ENCODE assay signal across 17 cellular contexts in genomic region chr10:124307531-124308350, GRCh38.
"Had no signal": no experiment of that assay in that cellular context is flagged by ENCODE, and none has a peak within 500 bp of the region (broad histone marks: within the 10 kb centered on the region; RNA-seq: fewer than 3 reads in every experiment).

No MANE protein-coding gene starts in this region.

- H3K4me1 Mint-ChIP-seq: neural crest cell, T-helper 17 cell had no signal

- H3K4me3 ChIP-seq: coronary artery, pancreas, tibial nerve, vagina had no signal

- H3K36me3 ChIP-seq: pancreas, tibial nerve, vagina had no signal

- ATAC-seq: left lobe of liver, T-helper 17 cell had no signal

- H3K36me3 Mint-ChIP-seq: brain had no signal

- H3K9me3 Mint-ChIP-seq: neural crest cell; stimulated activated naive CD8-positive, alpha-beta T cell treated with anti-CD3 and anti-CD28 coated beads, Interleukin-15, Interleukin-2, amounts not matched to agents 100 ng/mL and 50 ng/mL, for 24 hours had no signal

- H3K4me1 ChIP-seq: pancreas, tibial nerve, vagina had no signal

- H3K27ac Mint-ChIP-seq: stimulated activated naive CD8-positive, alpha-beta T cell treated with anti-CD3 and anti-CD28 coated beads, Interleukin-15, Interleukin-2, amounts not matched to agents 100 ng/mL and 50 ng/mL, for 24 hours; T-helper 17 cell had no signal

- H3K27ac ChIP-seq: coronary artery, pancreas, tibial nerve, vagina, VCaP had no signal

- H3K27me3 Mint-ChIP-seq: stimulated activated naive CD8-positive, alpha-beta T cell treated with anti-CD3 and anti-CD28 coated beads, Interleukin-15, Interleukin-2, amounts not matched to agents 100 ng/mL and 50 ng/mL, for 24 hours; T-helper 17 cell had no signal

- H3K9me3 ChIP-seq: pancreas, tibial nerve, vagina had no signal

- H3K4me3 Mint-ChIP-seq: brain; neural crest cell; stimulated activated naive CD8-positive, alpha-beta T cell treated with anti-CD3 and anti-CD28 coated beads, Interleukin-15, Interleukin-2, amounts not matched to agents 100 ng/mL and 50 ng/mL, for 24 hours; T-helper 17 cell had no signal

- H3K27me3 ChIP-seq: pancreas, tibial nerve, vagina had no signal

- DNase-seq: activated CD4-positive, alpha-beta T cell treated with anti-CD3 and anti-CD28 coated beads for 1 hour; activated CD4-positive, alpha-beta T cell treated with anti-CD3 and anti-CD28 coated beads, Interleukin-2, amount 50 U/mL, for 4 hours; activated naive CD4-positive, alpha-beta T cell treated with Interleukin-2 at 50 U/mL for 16 hours; erythroblast; foreskin melanocyte; glutamatergic neuron; pancreas; stimulated activated CD4-positive, alpha-beta T cell treated with anti-CD3 and anti-CD28 coated beads, Interleukin-2, amount 100 ng/mL, for 24 hours; T-helper 17 cell had no signal
